8 cellular contexts compared by ENCODE assay signal in genomic region chr11:2885676-2886081, GRCh38. TPM values are rescaled to one million over a fixed set of nuclear protein-coding genes. Genes with fewer than 3 reads are reported as not detected.
DNase-seq lines count a peak whose midpoint lies in the region; ATAC-seq and TF ChIP-seq lines count a peak whose summit lies in the region.

Gene CDKN1C, minus strand, starts transcription at chr11:2885775. Its CDS starts 319 bp downstream, at chr11:2885456.

- H3K4me1 ChIP-seq in CD4-positive, alpha-beta memory T cell (ENCODE audit: insufficient read depth, low read length): peaks cover 17% of the 10 kb centered on the region
- peaks cover 0 to 23% (median 8%) of the 10 kb centered on the region in 4 donors for H3K4me1 ChIP-seq in Peyer's patch

- H3K27ac Mint-ChIP-seq in CD4-positive, alpha-beta memory T cell: peak within 1 kb of the TSS; percentile 61 to 93 (median 84)
- peak within 1 kb of the TSS; percentile 21 for H3K27ac Mint-ChIP-seq in nephron progenitor cell
- no peak within 1 kb of the TSS for H3K27ac Mint-ChIP-seq in stimulated activated naive CD8-positive, alpha-beta T cell treated with anti-CD3 and anti-CD28 coated beads, Interleukin-15, Interleukin-2, amounts not matched to agents 100 ng/mL and 50 ng/mL, for 24 hours

- H3K27me3 Mint-ChIP-seq in CD4-positive, alpha-beta memory T cell: no peaks in the 10 kb centered on the region
- peaks cover 14% of the 10 kb centered on the region for H3K27me3 Mint-ChIP-seq in nephron progenitor cell (ENCODE audit: low read depth, poor library complexity)
- peaks cover 9% of the 10 kb centered on the region for H3K27me3 Mint-ChIP-seq in stimulated activated naive CD8-positive, alpha-beta T cell treated with anti-CD3 and anti-CD28 coated beads, Interleukin-15, Interleukin-2, amounts not matched to agents 100 ng/mL and 50 ng/mL, for 24 hours

- H3K36me3 Mint-ChIP-seq in CD4-positive, alpha-beta memory T cell: peaks cover 0 to 1% of the 10 kb centered on the region in 2 donors
- H3K36me3 Mint-ChIP-seq in nephron progenitor cell (ENCODE audit: low read depth): peaks cover 11% of the 10 kb centered on the region
- H3K36me3 Mint-ChIP-seq in stimulated activated naive CD8-positive, alpha-beta T cell treated with anti-CD3 and anti-CD28 coated beads, Interleukin-15, Interleukin-2, amounts not matched to agents 100 ng/mL and 50 ng/mL, for 24 hours (ENCODE audit: low read depth): no peaks in the 10 kb centered on the region

- H3K9me3 Mint-ChIP-seq in CD4-positive, alpha-beta memory T cell: peaks cover 0 to 1% (median 0%) of the 10 kb centered on the region in 8 donors
- H3K9me3 Mint-ChIP-seq in nephron progenitor cell: no peaks in the 10 kb centered on the region
- no peaks in the 10 kb centered on the region for H3K9me3 Mint-ChIP-seq in stimulated activated naive CD8-positive, alpha-beta T cell treated with anti-CD3 and anti-CD28 coated beads, Interleukin-15, Interleukin-2, amounts not matched to agents 100 ng/mL and 50 ng/mL, for 24 hours

- H3K4me3 Mint-ChIP-seq in CD4-positive, alpha-beta memory T cell: peak within 1 kb of the TSS; percentile 87 to 97 (median 94)
- H3K4me3 Mint-ChIP-seq in nephron progenitor cell: peak within 1 kb of the TSS; percentile 94
- H3K4me3 Mint-ChIP-seq in stimulated activated naive CD8-positive, alpha-beta T cell treated with anti-CD3 and anti-CD28 coated beads, Interleukin-15, Interleukin-2, amounts not matched to agents 100 ng/mL and 50 ng/mL, for 24 hours: peak within 1 kb of the TSS; percentile 80

- H3K4me3 ChIP-seq in CD4-positive, alpha-beta memory T cell (ENCODE audit: low read length in 2 of 2): peak within 1 kb of the TSS; percentile 61 to 86
- H3K4me3 ChIP-seq in Peyer's patch (peak within 1 kb of the TSS; percentile 57 to 73 (median 72)), fibroblast of the aortic adventitia (ENCODE audit: low read depth, low read length) (peak within 1 kb of the TSS; percentile 74)

- intact Hi-C loops in CD4-positive, alpha-beta memory T cell (cut with micrococcal nuclease): loop anchor here (1.0 to 5.0 kb wide), 6 partner anchors 17 to 583 kb away; partner anchors contain the start of genes C11orf21, CARS1, NAP1L4 and TRPM5

- POLR2A ChIA-PET in CD4-positive, alpha-beta memory T cell (lab: Charles Lee; ENCODE audit: partially characterized antibody): interaction anchor here (0.8 to 2.9 kb wide), 9 partner anchors 10 to 485 kb away, joined by 3 to 8 read pairs (median 5); partner anchors contain the start of genes PHLDA2 and TSSC4

- peak; percentile 86 to 88 (median 86) for DNase-seq in CD4-positive, alpha-beta memory T cell
- DNase-seq in HT1080 (ENCODE audit: low read depth) (peak; percentile 44), Peyer's patch (peak; percentile 80 to 93 (median 90)), fibroblast of the aortic adventitia (ENCODE audit: low read depth) (peak; percentile 81), nephron progenitor cell (peak; percentile 91)
- peak; percentile 75 for DNase-seq in activated effector memory CD4-positive, alpha-beta T cell treated with Interleukin-2 at 50 U/mL for 16 hours

- peaks cover 2 to 28% (median 16%) of the 10 kb centered on the region in 4 donors for H3K4me1 Mint-ChIP-seq in CD4-positive, alpha-beta memory T cell
- H3K4me1 Mint-ChIP-seq in nephron progenitor cell: peaks cover 43% of the 10 kb centered on the region
- H3K4me1 Mint-ChIP-seq in stimulated activated naive CD8-positive, alpha-beta T cell treated with anti-CD3 and anti-CD28 coated beads, Interleukin-15, Interleukin-2, amounts not matched to agents 100 ng/mL and 50 ng/mL, for 24 hours (ENCODE audit: low read depth): peaks cover 10% of the 10 kb centered on the region

- peak within 1 kb of the TSS; percentile 10 for H3K27ac ChIP-seq in CD4-positive, alpha-beta memory T cell (ENCODE audit: low read depth, low read length)
- H3K27ac ChIP-seq in Peyer's patch: peak within 1 kb of the TSS; percentile 64 to 83 (median 79)

- ATAC-seq in GM21367 (IDR thresholded peaks at IDR 0.05; ENCODE audit: unreplicated experiment): peak; percentile 77

- CTCF ChIA-PET in CD4-positive, alpha-beta memory T cell (lab: Charles Lee; ENCODE audit: partially characterized antibody): interaction anchor here (0.7 to 12.7 kb wide), 3 partner anchors 8 to 352 kb away, joined by 3 to 303 read pairs (median 3); no protein-coding TSS in a partner anchor

- H3K27me3 ChIP-seq in CD4-positive, alpha-beta memory T cell (ENCODE audit: insufficient read depth, low read length): no peaks in the 10 kb centered on the region
- no peaks in the 10 kb centered on the region for H3K27me3 ChIP-seq in Peyer's patch

- no peaks in the 10 kb centered on the region for H3K9me3 ChIP-seq in CD4-positive, alpha-beta memory T cell (ENCODE audit: control insufficient read depth in 1 of 2, low read length in 2 of 2)
- H3K9me3 ChIP-seq in Peyer's patch: no peaks in the 10 kb centered on the region

- peak; percentile 61 to 84 for TF ChIP-seq POLR2A in Peyer's patch (IDR thresholded peaks at IDR 0.05)

- TF ChIP-seq CTCF in Peyer's patch (IDR thresholded peaks at IDR 0.05) (no peak), fibroblast of the aortic adventitia (IDR thresholded peaks at IDR 0.05; ENCODE audit: insufficient read depth, low read length) (no peak), nephron progenitor cell (IDR thresholded peaks at IDR 0.05) (no peak)

- no peaks in the 10 kb centered on the region for H3K36me3 ChIP-seq in CD4-positive, alpha-beta memory T cell (ENCODE audit: insufficient read depth, low read length)
- H3K36me3 ChIP-seq in Peyer's patch: no peaks in the 10 kb centered on the region

RNA-seq across cellular contexts. Expression of gene CDKN1C, which starts in this region (rescaled TPM):
- 1 to 10 TPM; 4.9 to 6.1 TPM for total RNA-seq in CD4-positive, alpha-beta memory T cell
- under 1 TPM; 0.10 to 0.73 TPM for polyA plus RNA-seq in CD4-positive, alpha-beta memory T cell
- 2.1 and 4.4 TPM in 2 replicates for total RNA-seq in HT1080 (2014; rRNA removed; shearing (Covaris generic))
- 0.86 and 1.7 TPM in 2 replicates for polyA plus RNA-seq in HT1080 (2015; cell fraction: cytosol; rRNA removed)
- polyA plus RNA-seq in HT1080 (2015; cell fraction: nucleus; rRNA removed): 1.3 and 1.5 TPM in 2 replicates
- total RNA-seq in Peyer's patch: 10 to 100 TPM in 2 of 4 donors, 1 to 10 TPM in 2; 6.1 to 22.3 (median 11.1) TPM
- 4.2 and 76.6 TPM in 2 replicates for total RNA-seq in fibroblast of the aortic adventitia (ENCODE audit: low replicate concordance)

Comparison
In these comparisons a context has a peak if more than half of its experiments do, and no peak if none do; other contexts are left out.
1. Peak in every context shown above with its lines: DNase-seq, ATAC-seq, H3K4me3 ChIP-seq and H3K27ac ChIP-seq.